In the genomic region with DNA sequence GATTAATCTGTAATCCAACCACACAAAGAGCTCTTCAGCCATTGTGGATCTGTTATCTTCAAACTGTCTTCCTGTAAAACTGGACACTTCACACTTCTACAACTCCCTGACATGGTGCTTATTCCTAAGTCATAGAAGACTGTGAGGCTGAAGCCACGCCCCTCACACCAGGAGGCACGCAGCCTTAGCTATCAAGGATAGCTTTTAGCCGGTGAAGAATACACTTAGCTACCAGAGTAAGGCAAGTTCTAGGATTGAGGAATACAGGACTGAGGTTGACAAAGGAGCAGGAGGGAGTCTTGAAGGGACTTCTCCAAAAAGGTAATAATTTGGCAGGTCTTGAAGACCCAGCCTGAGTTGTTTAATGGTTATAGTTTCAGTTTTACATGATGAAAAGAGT, we compare ENCODE assay signal across 20 cellular contexts.
DNase-seq lines count a peak whose midpoint lies in the region; ATAC-seq, FAIRE-seq and TF ChIP-seq lines count a peak whose summit lies in the region.
"Had no signal": no experiment of that assay in that cellular context is flagged by ENCODE, and none has a peak within 500 bp of the region (broad histone marks: within the 10 kb centered on the region; RNA-seq: fewer than 3 reads in every experiment).

No MANE protein-coding gene starts in this region.

- no peak for FAIRE-seq in D721Med (lab: Jason Lieb, UNC)

- no peak overlapping the region for H3K27ac Mint-ChIP-seq in CD4-positive, alpha-beta memory T cell
- H3K27ac Mint-ChIP-seq: activated B cell treated with CpG ODN at 0.5 μM for 24 hours; activated T-cell treated with anti-CD3 and anti-CD28 coated beads, Interleukin-2, amount 50 U/mL, for 72 hours; IgD-negative memory B cell; T-helper 17 cell had no signal

- H3K36me3 Mint-ChIP-seq in CD4-positive, alpha-beta memory T cell = no peaks in the 10 kb centered on the region
- H3K36me3 Mint-ChIP-seq: IgD-negative memory B cell had no signal

- H3K4me3 ChIP-seq in right atrium auricular region (peak overlapping the region in 1 of 2 donors; percentile 6), heart right ventricle (peak overlapping the region in 5 of 10 donors; percentile 9 to 32 (median 27))
- H3K4me3 ChIP-seq in CD4-positive, alpha-beta memory T cell (ENCODE audit: low read length in 2 of 2) = no peak overlapping the region
- H3K4me3 ChIP-seq: mucosa of descending colon had no signal

- H3K36me3 ChIP-seq in right atrium auricular region (no peaks in the 10 kb centered on the region), heart right ventricle (no peaks in the 10 kb centered on the region)
- no peaks in the 10 kb centered on the region for H3K36me3 ChIP-seq in CD4-positive, alpha-beta memory T cell (ENCODE audit: insufficient read depth, low read length)
- H3K36me3 ChIP-seq: brain microvascular endothelial cell had no signal

- CTCF ChIA-PET in RWPE1 (lab: Yijun Ruan, JAX) = no interaction called here
- CTCF ChIA-PET in CD4-positive, alpha-beta memory T cell (lab: Charles Lee; ENCODE audit: partially characterized antibody) = interaction anchor here (0.5 to 0.6 kb wide), 2 partner anchors 23 to 273 kb away, joined by 3 read pairs; no protein-coding TSS in a partner anchor

- H3K4me1 Mint-ChIP-seq in CD4-positive, alpha-beta memory T cell = peaks cover 0 to 8% (median under 1%) of the 10 kb centered on the region in 4 donors
- H3K4me1 Mint-ChIP-seq: activated B cell treated with CpG ODN at 0.5 μM for 24 hours had no signal

- TF ChIP-seq CTCF in right atrium auricular region (IDR thresholded peaks at IDR 0.05) (no peak), heart right ventricle (IDR thresholded peaks at IDR 0.05) (no peak), D721Med (IDR thresholded peaks at IDR 0.05; ENCODE audit: insufficient read depth, missing control alignments) (no peak), RWPE1 (conservative IDR thresholded peaks at IDR 0.05; ENCODE audit: low read depth) (no peak)

- ATAC-seq in heart right ventricle (no peak), HG03439 (IDR thresholded peaks at IDR 0.05; ENCODE audit: unreplicated experiment) (no peak)
- ATAC-seq: activated T-cell treated with anti-CD3 and anti-CD28 coated beads, Interleukin-2, amount 50 U/mL, for 72 hours; esophagus mucosa; mucosa of descending colon; T-helper 17 cell had no signal

- H3K4me1 ChIP-seq in right atrium auricular region (no peaks in the 10 kb centered on the region), heart right ventricle (no peaks in the 10 kb centered on the region)
- H3K4me1 ChIP-seq in CD4-positive, alpha-beta memory T cell (ENCODE audit: insufficient read depth, low read length) = no peaks in the 10 kb centered on the region
- H3K4me1 ChIP-seq: Caco-2 had no signal

- no peaks in the 10 kb centered on the region for H3K27me3 ChIP-seq in right atrium auricular region
- H3K27me3 ChIP-seq in heart right ventricle = peaks cover 0 to 15% (median 4%) of the 10 kb centered on the region in 7 donors
- no peaks in the 10 kb centered on the region for H3K27me3 ChIP-seq in CD4-positive, alpha-beta memory T cell (ENCODE audit: insufficient read depth, low read length)
- H3K27me3 ChIP-seq: brain microvascular endothelial cell had no signal

- no peaks in the 10 kb centered on the region for H3K9me3 Mint-ChIP-seq in CD4-positive, alpha-beta memory T cell
- H3K9me3 Mint-ChIP-seq: activated B cell treated with CpG ODN at 0.5 μM for 24 hours; activated T-cell treated with anti-CD3 and anti-CD28 coated beads, Interleukin-2, amount 50 U/mL, for 72 hours had no signal

- intact Hi-C loops in heart right ventricle (cut with DNase I) = no loop called here
- intact Hi-C loops in CD4-positive, alpha-beta memory T cell (cut with micrococcal nuclease) = no loop called here

- H3K27ac ChIP-seq in right atrium auricular region (no peak overlapping the region), heart right ventricle (no peak overlapping the region), RWPE1 (no peak overlapping the region)
- H3K27ac ChIP-seq in CD4-positive, alpha-beta memory T cell (ENCODE audit: low read depth, low read length) = no peak overlapping the region
- H3K27ac ChIP-seq: brain microvascular endothelial cell had no signal

- H3K9me3 ChIP-seq in right atrium auricular region (no peaks in the 10 kb centered on the region), heart right ventricle (peaks cover 0 to 4% (median 0%) of the 10 kb centered on the region in 11 donors)
- no peaks in the 10 kb centered on the region for H3K9me3 ChIP-seq in CD4-positive, alpha-beta memory T cell (ENCODE audit: control insufficient read depth in 1 of 2, low read length in 2 of 2)
- H3K9me3 ChIP-seq: Caco-2, mucosa of descending colon had no signal

- H3K4me3 Mint-ChIP-seq in CD4-positive, alpha-beta memory T cell = no peak overlapping the region
- H3K4me3 Mint-ChIP-seq: activated B cell treated with CpG ODN at 0.5 μM for 24 hours; activated T-cell treated with anti-CD3 and anti-CD28 coated beads, Interleukin-2, amount 50 U/mL, for 72 hours; IgD-negative memory B cell; T-helper 17 cell had no signal

- 17 to 20% methylated on average over 3 of the region's 3 CpGs for WGBS in heart right ventricle, 2 donors

- POLR2A ChIA-PET in RWPE1 (lab: Yijun Ruan, JAX; ENCODE audit: low non-redundant PET) = no interaction called here
- POLR2A ChIA-PET in CD4-positive, alpha-beta memory T cell (lab: Charles Lee; ENCODE audit: partially characterized antibody) = no interaction called here

- peak; percentile 58 for DNase-seq in right atrium auricular region (ENCODE audit: low spot score)
- DNase-seq in heart right ventricle = no peak
- peak; percentile 32 for DNase-seq in RPMI7951 (ENCODE audit: low read depth)
- peak; percentile 70 for DNase-seq in iPS-NIHi7 (ENCODE audit: extremely low spot score)
- no peak for DNase-seq in D721Med (ENCODE audit: insufficient read length, low spot score)
- no peak for DNase-seq in RWPE1 (ENCODE audit: low spot score)
- no peak for DNase-seq in CD4-positive, alpha-beta memory T cell
- DNase-seq: activated B cell treated with CpG ODN at 0.5 μM for 24 hours; activated T-cell treated with anti-CD3 and anti-CD28 coated beads, Interleukin-2, amount 50 U/mL, for 72 hours; brain microvascular endothelial cell; Caco-2; glutamatergic neuron; mucosa of descending colon; NCI-H1105 treated with DMSO at 0.1 percent for 48 hours; NCI-H2171; stimulated activated CD4-positive, alpha-beta T cell treated with anti-CD3 and anti-CD28 coated beads, Interleukin-1b, Interleukin-23, amount 100 ng/mL, for 48 hours; T-helper 17 cell had no signal

- peaks cover 5 to 6% of the 10 kb centered on the region in 2 donors for H3K27me3 Mint-ChIP-seq in CD4-positive, alpha-beta memory T cell

Comparison
In these comparisons a context has a peak if more than half of its experiments do, and no peak if none do; other contexts are left out.
1. DNase-seq: peak in right atrium auricular region (single experiment), RPMI7951 (single experiment) and iPS-NIHi7 (single experiment); none in heart right ventricle (0 of 2), D721Med (single experiment), RWPE1 (single experiment) and CD4-positive, alpha-beta memory T cell (0 of 5).